Comparison of ENCODE assay signal across 10 cellular contexts in genomic region chr6:52724041-52724405, GRCh38. TPM values are rescaled to one million over a fixed set of nuclear protein-coding genes. Genes with fewer than 3 reads are reported as not detected.
DNase-seq lines count a peak whose midpoint lies in the region; ATAC-seq and TF ChIP-seq lines count a peak whose summit lies in the region.
"Had no signal": no experiment of that assay in that cellular context is flagged by ENCODE, and none has a peak within 500 bp of the region (broad histone marks: within the 10 kb centered on the region; RNA-seq: fewer than 3 reads in every experiment).

No MANE protein-coding gene starts in this region.

- H2BK12ac ChIP-seq in trophoblast cell (ENCODE audit: low read length): no peak overlapping the region

- no peaks in the 10 kb centered on the region for H3K79me1 ChIP-seq in trophoblast cell (ENCODE audit: low read length)

- CTCF ChIA-PET in PC-3 (lab: Charles Lee): no interaction called here
- CTCF ChIA-PET in activated CD4-positive, alpha-beta memory T cell treated with anti-CD3 and anti-CD28 coated beads for 36 hours (lab: Charles Lee): interaction anchor here (0.6 to 1.9 kb wide), 7 partner anchors 8 to 339 kb away, joined by 3 to 5 read pairs (median 3); no protein-coding TSS in a partner anchor

- H3K36me3 ChIP-seq in PC-3 (ENCODE audit: low read depth, low read length) (no peaks in the 10 kb centered on the region), trophoblast cell (ENCODE audit: control insufficient read depth in 1 of 2, insufficient read depth in 2 of 2, low read length in 2 of 2) (no peaks in the 10 kb centered on the region)
- H3K36me3 ChIP-seq: upper lobe of right lung had no signal

- no peak overlapping the region for H3K4me3 Mint-ChIP-seq in activated CD4-positive, alpha-beta memory T cell treated with anti-CD3 and anti-CD28 coated beads for 36 hours

- no peaks in the 10 kb centered on the region for H3K36me3 Mint-ChIP-seq in activated CD4-positive, alpha-beta memory T cell treated with anti-CD3 and anti-CD28 coated beads for 36 hours

- DNase-seq in AG10803 (ENCODE audit: low read depth): peak; percentile 96
- DNase-seq in PC-3: no peak
- peak; percentile 81 for DNase-seq in fibroblast of peridontal ligament (ENCODE audit: extremely low read depth)
- DNase-seq in trophoblast cell: peak; percentile 23 to 69
- DNase-seq in islet precursor cell: no peak
- DNase-seq in NCI-H345 (lab: John Stamatoyannopoulos, UW): no peak
- DNase-seq in activated CD4-positive, alpha-beta memory T cell treated with anti-CD3 and anti-CD28 coated beads for 36 hours: no peak

- H3K18ac ChIP-seq in trophoblast cell (ENCODE audit: low read length): no peak overlapping the region

- H4K91ac ChIP-seq in trophoblast cell (ENCODE audit: low read depth, low read length): no peak overlapping the region

- H2BK120ac ChIP-seq in trophoblast cell (ENCODE audit: insufficient read depth, low read length, poor library complexity): no peak overlapping the region

- no peak overlapping the region for H3K27ac Mint-ChIP-seq in activated CD4-positive, alpha-beta memory T cell treated with anti-CD3 and anti-CD28 coated beads for 36 hours

- no peak overlapping the region for H3K9ac ChIP-seq in PC-3 (ENCODE audit: low read length)
- H3K9ac ChIP-seq in trophoblast cell (ENCODE audit: low read length): no peak overlapping the region

- no peak overlapping the region for H4K8ac ChIP-seq in trophoblast cell (ENCODE audit: low read depth, low read length)

- H2AFZ ChIP-seq in PC-3 (ENCODE audit: low read length): 0 out of 2 replicates have a peak overlapping the region, but pooled peaks have one; percentile 23
- H2AFZ ChIP-seq in trophoblast cell (ENCODE audit: insufficient read depth, low read length, poor library complexity): no peak overlapping the region

- no peak overlapping the region for H3K4me3 ChIP-seq in AG10803 (ENCODE audit: low read length)
- H3K4me3 ChIP-seq in PC-3 (ENCODE audit: low read length): no peak overlapping the region
- no peak overlapping the region for H3K4me3 ChIP-seq in trophoblast cell (ENCODE audit: low read depth, low read length)
- H3K4me3 ChIP-seq: upper lobe of right lung had no signal

- no peaks in the 10 kb centered on the region for H3K27me3 Mint-ChIP-seq in activated CD4-positive, alpha-beta memory T cell treated with anti-CD3 and anti-CD28 coated beads for 36 hours

- H3K9me2 ChIP-seq in PC-3 (replicated peaks; ENCODE audit: low read length): no peaks in the 10 kb centered on the region

- peaks cover 47% of the 10 kb centered on the region for H3K4me1 ChIP-seq in PC-3 (ENCODE audit: insufficient read depth, low read length)
- H3K4me1 ChIP-seq in trophoblast cell (ENCODE audit: control insufficient read depth in 1 of 2, insufficient read depth in 2 of 2, low read length in 2 of 2): peaks cover 2 to 3% of the 10 kb centered on the region in 2 experiments

- no peak overlapping the region for H2AK5ac ChIP-seq in trophoblast cell (ENCODE audit: low read length)

- peaks cover 12% of the 10 kb centered on the region for H3F3A ChIP-seq in PC-3 (ENCODE audit: low read length, unreplicated experiment)

- no TSS peak for BruUV-seq in PC-3 (replicated peaks; lab: Mats Ljungman, UMichigan)

- no peaks in the 10 kb centered on the region for H3K4me1 Mint-ChIP-seq in activated CD4-positive, alpha-beta memory T cell treated with anti-CD3 and anti-CD28 coated beads for 36 hours (ENCODE audit: low read depth)

- POLR2A ChIA-PET in PC-3 (lab: Charles Lee; ENCODE audit: unreplicated experiment): no interaction called here
- POLR2A ChIA-PET in activated CD4-positive, alpha-beta memory T cell treated with anti-CD3 and anti-CD28 coated beads for 36 hours (lab: Charles Lee): no interaction called here

- no CpG with 5 or more reads among the region's 2 CpGs for WGBS in trophoblast cell (ENCODE audit: extremely low coverage, insufficient coverage, insufficient read length)

- ATAC-seq in PC-3 (no peak), HG02642 (IDR thresholded peaks at IDR 0.05; ENCODE audit: poor library complexity, unreplicated experiment) (no peak)

- H4K20me1 ChIP-seq in PC-3 (ENCODE audit: low read length): no peaks in the 10 kb centered on the region

- H2BK5ac ChIP-seq in trophoblast cell (ENCODE audit: low read depth, low read length, poor library complexity): no peak overlapping the region

- no peaks in the 10 kb centered on the region for H3K79me2 ChIP-seq in PC-3 (ENCODE audit: low read length)
- H3K79me2 ChIP-seq in trophoblast cell (ENCODE audit: control insufficient read depth, insufficient read depth, low read length, poor library complexity): no peaks in the 10 kb centered on the region

- H3K27ac ChIP-seq in PC-3 (ENCODE audit: low read length) (no peak overlapping the region), trophoblast cell (ENCODE audit: low read depth, low read length) (no peak overlapping the region)
- H3K27ac ChIP-seq: upper lobe of right lung had no signal

- H3K4me2 ChIP-seq in PC-3 (ENCODE audit: low read length) (no peak overlapping the region), trophoblast cell (ENCODE audit: low read length) (no peak overlapping the region)

- no peak overlapping the region for H3K14ac ChIP-seq in trophoblast cell (ENCODE audit: low read length)

- H3K27me3 ChIP-seq in PC-3 (ENCODE audit: low read length): no peaks in the 10 kb centered on the region
- H3K27me3 ChIP-seq in trophoblast cell (ENCODE audit: insufficient read depth, low read length): no peaks in the 10 kb centered on the region
- H3K27me3 ChIP-seq: upper lobe of right lung had no signal

- no peak overlapping the region for H3K23ac ChIP-seq in trophoblast cell (ENCODE audit: low read length)

- no peaks in the 10 kb centered on the region for H3K9me3 ChIP-seq in PC-3 (ENCODE audit: low read length)
- H3K9me3 ChIP-seq in trophoblast cell (ENCODE audit: insufficient read depth, low read depth, low read length): no peaks in the 10 kb centered on the region
- H3K9me3 ChIP-seq: upper lobe of right lung had no signal

- TF ChIP-seq CTCF in AG10803 (conservative IDR thresholded peaks at IDR 0.05; ENCODE audit: low read length): no peak
- TF ChIP-seq CTCF in PC-3 (conservative IDR thresholded peaks at IDR 0.05; ENCODE audit: low read depth, low read length): no peak

- no peak overlapping the region for H3K4ac ChIP-seq in trophoblast cell (ENCODE audit: low read depth, low read length)

- no peak overlapping the region for H4K12ac ChIP-seq in trophoblast cell (ENCODE audit: low read depth, low read length)

- intact Hi-C loops in PC-3 (cut with micrococcal nuclease): loop anchor here (10.0 kb wide), 1 partner anchor 161 kb away; no protein-coding TSS in a partner anchor
- intact Hi-C loops in activated CD4-positive, alpha-beta memory T cell treated with anti-CD3 and anti-CD28 coated beads for 36 hours (cut with micrococcal nuclease): no loop called here

- H3K9me3 Mint-ChIP-seq in activated CD4-positive, alpha-beta memory T cell treated with anti-CD3 and anti-CD28 coated beads for 36 hours: no peaks in the 10 kb centered on the region

RNA-seq across cellular contexts. Expression of gene GSTA2, which starts 39.3 kb away (rescaled TPM):
- total RNA-seq in PC-3 (2014; rRNA removed): not detected in 2 replicates
- polyA plus RNA-seq in trophoblast cell (2013): 0.10 and 0.21 TPM in 2 replicates
- not detected for total RNA-seq in activated CD4-positive, alpha-beta memory T cell treated with anti-CD3 and anti-CD28 coated beads for 36 hours
- total RNA-seq: dermis microvascular lymphatic vessel endothelial cell, upper lobe of right lung had no signal

RNA-seq across cellular contexts. Expression of gene TMEM14A, which starts 53.1 kb away (rescaled TPM):
- total RNA-seq in PC-3 (2014; rRNA removed): 54.7 and 65.4 TPM in 2 replicates
- 10.2 and 10.3 TPM in 2 replicates for polyA plus RNA-seq in trophoblast cell (2013)
- 10 to 100 TPM; 16.8 to 19.3 TPM for total RNA-seq in activated CD4-positive, alpha-beta memory T cell treated with anti-CD3 and anti-CD28 coated beads for 36 hours

Comparison
In these comparisons a context has a peak if more than half of its experiments do, and no peak if none do; other contexts are left out.
1. DNase-seq: peak in AG10803 (single experiment), fibroblast of peridontal ligament (single experiment) and trophoblast cell (2 of 2); none in PC-3 (single experiment), islet precursor cell (single experiment), NCI-H345 (single experiment) and activated CD4-positive, alpha-beta memory T cell treated with anti-CD3 and anti-CD28 coated beads for 36 hours (single experiment).